ENCODE assay signal across 19 cellular contexts in the genomic region with DNA sequence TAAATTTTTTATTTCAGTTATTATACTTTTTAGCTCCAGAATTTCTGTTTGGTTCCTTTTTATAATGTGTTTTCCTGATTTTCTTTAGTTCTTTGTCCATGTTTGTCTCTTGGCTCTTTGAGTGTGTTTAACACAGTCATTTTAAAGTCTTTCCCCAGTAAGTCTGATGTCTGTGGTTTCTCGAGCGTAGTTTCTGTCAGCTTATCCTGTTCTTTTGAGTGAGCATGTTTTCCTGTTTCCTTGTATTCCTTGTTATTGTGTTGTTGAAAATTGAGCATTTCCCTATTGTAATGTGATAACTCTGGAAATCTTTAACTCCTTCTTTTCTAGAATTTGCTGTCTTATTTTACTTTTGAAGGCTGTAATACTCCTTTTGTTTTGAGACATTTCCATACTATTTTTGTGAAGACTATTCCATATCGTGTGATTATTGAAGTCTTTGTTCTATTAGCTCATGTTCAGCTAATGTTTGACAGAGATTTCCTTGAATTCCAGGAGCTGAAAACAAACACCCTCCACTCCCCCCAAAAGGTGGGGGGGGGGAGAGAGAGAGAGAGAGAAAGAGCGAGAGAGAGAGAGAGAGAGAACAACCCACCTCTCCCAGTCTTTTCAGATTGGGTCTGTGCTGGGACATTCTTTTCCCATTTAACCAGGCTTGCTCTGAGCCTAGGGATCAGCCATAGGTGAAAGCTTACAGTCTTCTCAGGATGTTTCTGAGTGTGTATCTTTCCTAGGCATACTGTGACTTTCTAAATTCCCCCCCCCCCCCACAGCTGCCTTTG. TPM values are rescaled to one million over a fixed set of nuclear protein-coding genes. Genes with fewer than 3 reads are reported as not detected.
DNase-seq lines count a peak whose midpoint lies in the region; ATAC-seq and TF ChIP-seq lines count a peak whose summit lies in the region.
"Had no signal": no experiment of that assay in that cellular context is flagged by ENCODE, and none has a peak within 500 bp of the region (broad histone marks: within the 10 kb centered on the region; RNA-seq: fewer than 3 reads in every experiment).

No MANE protein-coding gene starts in this region.

- H3K4me1 ChIP-seq in HUES48 (ENCODE audit: control insufficient read depth, insufficient read depth, low read length) (peaks cover 15% of the 10 kb centered on the region), mesenchymal stem cell (ENCODE audit: control insufficient read depth, insufficient read depth, low read depth, low read length) (no peaks in the 10 kb centered on the region)
- H3K4me1 ChIP-seq: colonic mucosa, right atrium auricular region had no signal

- H3K9me3 Mint-ChIP-seq in Calu3 (ENCODE audit: low read depth, unreplicated experiment) (no peaks in the 10 kb centered on the region), chondrocyte (ENCODE audit: low read depth) (peaks cover 12% of the 10 kb centered on the region)

- WGBS in mesenchymal stem cell, result 34% methylated on average over 2 of the region's 4 CpGs

- no peak overlapping the region for H4K91ac ChIP-seq in mesenchymal stem cell (ENCODE audit: low read length)

- H3K36me3 Mint-ChIP-seq in Calu3 (ENCODE audit: insufficient read depth, unreplicated experiment), result peaks cover 19% of the 10 kb centered on the region
- peaks cover 26% of the 10 kb centered on the region for H3K36me3 Mint-ChIP-seq in chondrocyte (ENCODE audit: low read depth)

- H3K4me2 ChIP-seq in mesenchymal stem cell (ENCODE audit: low read length, poor library complexity, severe bottlenecking), result peak overlapping the region; percentile 47

- H3K14ac ChIP-seq in mesenchymal stem cell (ENCODE audit: low read length in 2 of 2), result no peak overlapping the region

- H3K4me1 Mint-ChIP-seq in Calu3 (ENCODE audit: low read depth, unreplicated experiment) (peaks cover 42% of the 10 kb centered on the region), chondrocyte (ENCODE audit: low read depth) (peaks cover 31% of the 10 kb centered on the region)

- H3K9me3 ChIP-seq in HUES48 (ENCODE audit: control insufficient read depth, insufficient read depth, low read length) (no peaks in the 10 kb centered on the region), mesenchymal stem cell (ENCODE audit: control insufficient read depth, low read length) (peaks cover 10% of the 10 kb centered on the region)
- H3K9me3 ChIP-seq: colonic mucosa had no signal

- H3K23ac ChIP-seq in mesenchymal stem cell (ENCODE audit: low read length in 2 of 2), result no peak overlapping the region

- no peaks in the 10 kb centered on the region for H3K27me3 ChIP-seq in HUES48 (ENCODE audit: control insufficient read depth, insufficient read depth, low read length)
- no peaks in the 10 kb centered on the region for H3K27me3 ChIP-seq in mesenchymal stem cell (ENCODE audit: control insufficient read depth in 1 of 2, insufficient read depth in 1 of 2, low read length in 2 of 2)
- H3K27me3 ChIP-seq: colonic mucosa, right atrium auricular region had no signal

- no peak overlapping the region for H2AFZ ChIP-seq in mesenchymal stem cell (ENCODE audit: low read depth, low read length)

- intact Hi-C loops in Calu3 (cut with micrococcal nuclease; ENCODE audit: unreplicated experiment), result loop anchor here (5.0 kb wide), 1 partner anchor 42 kb away; no protein-coding TSS in a partner anchor

- no peak for TF ChIP-seq CTCF in Calu3 (IDR thresholded peaks at IDR 0.05; ENCODE audit: unreplicated experiment)
- TF ChIP-seq CTCF in chondrocyte (IDR thresholded peaks at IDR 0.05), result no peak

- ATAC-seq in HG02798 (IDR thresholded peaks at IDR 0.05; ENCODE audit: poor library complexity, unreplicated experiment), result no peak
- ATAC-seq: CD8-positive, alpha-beta T cell; T-cell had no signal

- H2AK5ac ChIP-seq in mesenchymal stem cell (ENCODE audit: low read length, severe bottlenecking), result no peak overlapping the region

- no peak overlapping the region for H2BK12ac ChIP-seq in mesenchymal stem cell (ENCODE audit: low read length in 2 of 2)

- no peak overlapping the region for H2BK120ac ChIP-seq in mesenchymal stem cell (ENCODE audit: low read depth, low read length)

- H4K8ac ChIP-seq in mesenchymal stem cell (ENCODE audit: low read length), result no peak overlapping the region

- peak; percentile 20 for DNase-seq in Calu3
- no peak for DNase-seq in chondrocyte (ENCODE audit: low spot score)
- peak; percentile 31 for DNase-seq in mesenchymal stem cell
- DNase-seq in NCI-H2196 treated with DMSO at 0.1 percent for 48 hours (lab: John Stamatoyannopoulos, UW; ENCODE audit: unreplicated experiment), result no peak
- no peak for DNase-seq in erythroblast (lab: John Stamatoyannopoulos, UW)
- DNase-seq in anterior cingulate cortex (lab: John Stamatoyannopoulos, UW), result no peak
- DNase-seq: activated CD4-positive, alpha-beta T cell treated with anti-CD3 and anti-CD28 coated beads for 48 hours; activated effector memory CD4-positive, alpha-beta T cell treated with Interleukin-2 at 50 U/mL for 16 hours; CD8-positive, alpha-beta T cell; colonic mucosa; NCI-H1436; NCI-H2171; NCI-H69; nucleus accumbens; Right ventricle myocardium superior; T-cell had no signal

- H3K4me3 ChIP-seq in HUES48 (ENCODE audit: low read depth, low read length) (no peak overlapping the region), mesenchymal stem cell (ENCODE audit: insufficient read depth in 1 of 2, low read depth in 1 of 2, low read length in 2 of 2) (no peak overlapping the region)
- H3K4me3 ChIP-seq: colonic mucosa, right atrium auricular region had no signal

- no peak overlapping the region for H3K18ac ChIP-seq in mesenchymal stem cell (ENCODE audit: low read depth in 1 of 2, low read length in 2 of 2)

- H3K4ac ChIP-seq in mesenchymal stem cell (ENCODE audit: low read depth in 1 of 2, low read length in 2 of 2), result no peak overlapping the region

- no peak overlapping the region for H2BK15ac ChIP-seq in mesenchymal stem cell (ENCODE audit: low read depth, poor library complexity, severe bottlenecking)

- H3K27me3 Mint-ChIP-seq in Calu3 (ENCODE audit: unreplicated experiment), result no peaks in the 10 kb centered on the region
- H3K27me3 Mint-ChIP-seq in chondrocyte (ENCODE audit: low read depth), result no peaks in the 10 kb centered on the region
- H3K27me3 Mint-ChIP-seq: T-cell had no signal

- H3K36me3 ChIP-seq in HUES48 (ENCODE audit: control insufficient read depth, insufficient read depth, low read length) (no peaks in the 10 kb centered on the region), mesenchymal stem cell (ENCODE audit: control insufficient read depth in 1 of 2, insufficient read depth in 2 of 2, low read depth in 1 of 2, low read length in 2 of 2) (peaks cover 0 to 81% of the 10 kb centered on the region in 2 experiments)
- H3K36me3 ChIP-seq: colonic mucosa had no signal

- H3K79me1 ChIP-seq in mesenchymal stem cell (replicated peaks; ENCODE audit: low read length, poor library complexity, severe bottlenecking), result peaks cover 11% of the 10 kb centered on the region

- no TSS peak for BruUV-seq in Calu3 (replicated peaks; lab: Mats Ljungman, UMichigan)

- H3K4me3 Mint-ChIP-seq in Calu3 (ENCODE audit: low read depth, unreplicated experiment), result peak overlapping the region; percentile 47
- H3K4me3 Mint-ChIP-seq in chondrocyte (ENCODE audit: unreplicated experiment), result no peak overlapping the region
- H3K4me3 Mint-ChIP-seq: CD8-positive, alpha-beta T cell; T-cell had no signal

- no peak overlapping the region for H2BK5ac ChIP-seq in mesenchymal stem cell (ENCODE audit: low read depth, low read length, poor library complexity, severe bottlenecking)

- TF ChIP-seq POLR2A in erythroblast (IDR thresholded peaks at IDR 0.05; ENCODE audit: low read length), result no peak

- peak overlapping the region; percentile 91 for H3K27ac Mint-ChIP-seq in Calu3 (ENCODE audit: unreplicated experiment)
- H3K27ac Mint-ChIP-seq in chondrocyte (ENCODE audit: unreplicated experiment), result peak overlapping the region; percentile 79
- H3K27ac Mint-ChIP-seq: CD8-positive, alpha-beta T cell; T-cell had no signal

- CTCF ChIA-PET in Calu3 (lab: Charles Lee), result interaction anchor here (0.6 to 0.8 kb wide), 2 partner anchors 39 to 192 kb away, joined by 3 read pairs; partner anchors contain the start of gene CEP170

- peak overlapping the region; percentile 28 for H3K27ac ChIP-seq in HUES48 (ENCODE audit: low read depth, low read length)
- peak overlapping the region; percentile 96 for H3K27ac ChIP-seq in mesenchymal stem cell (ENCODE audit: low read length, poor library complexity, severe bottlenecking)
- H3K27ac ChIP-seq: colonic mucosa, right atrium auricular region had no signal

- H3K9ac ChIP-seq in HUES48 (ENCODE audit: low read depth, low read length) (no peak overlapping the region), mesenchymal stem cell (ENCODE audit: low read length) (no peak overlapping the region)

RNA-seq across cellular contexts. Expression of gene SDCCAG8, which starts 38.3 kb away (rescaled TPM):
- 52.0 and 67.3 TPM in 2 replicates for total RNA-seq in Calu3 (2022)
- 19.8 to 26.5 TPM (median 24.9 TPM) in 3 replicates for total RNA-seq in chondrocyte
- 36.2 TPM for polyA plus RNA-seq in mesenchymal stem cell (2013, experiment 1 of 2)
- 35.7 TPM for polyA plus RNA-seq in mesenchymal stem cell (2013, experiment 2 of 2)

RNA-seq across cellular contexts. Expression of gene CEP170, which starts 39.1 kb away (rescaled TPM):
- 86.7 and 133 TPM in 2 replicates for total RNA-seq in Calu3 (2022)
- total RNA-seq in chondrocyte, result 101 to 109 TPM (median 108 TPM) in 3 replicates
- 67.0 TPM for polyA plus RNA-seq in mesenchymal stem cell (2013, experiment 1 of 2)
- polyA plus RNA-seq in mesenchymal stem cell (2013, experiment 2 of 2), result 67.2 TPM

Comparison
In these comparisons a context has a peak if more than half of its experiments do, and no peak if none do; other contexts are left out.
1. DNase-seq: peak in Calu3 (single experiment) and mesenchymal stem cell (single experiment); none in chondrocyte (single experiment), NCI-H2196 treated with DMSO at 0.1 percent for 48 hours (single experiment), erythroblast (0 of 2) and anterior cingulate cortex (0 of 58).